Comparison of ENCODE assay signal across 26 cellular contexts in genomic region chr16:49972280-49972679, GRCh38.
"Had no signal": no experiment of that assay in that cellular context is flagged by ENCODE, and none has a peak within 500 bp of the region (broad histone marks: within the 10 kb centered on the region; RNA-seq: fewer than 3 reads in every experiment).

No MANE protein-coding gene starts in this region.

- ATAC-seq: activated CD4-positive, alpha-beta T cell treated with anti-CD3 and anti-CD28 coated beads for 36 hours; activated T-cell treated with anti-CD3 and anti-CD28 coated beads, Interleukin-2, amount 50 U/mL, for 72 hours; PC-3 had no signal

- DNase-seq: activated CD4-positive, alpha-beta memory T cell treated with anti-CD3 and anti-CD28 coated beads, Interleukin-2, amount 10 ng/mL, durations not matched to agents 7 days and 5 days; activated CD4-positive, alpha-beta T cell treated with anti-CD3 and anti-CD28 coated beads for 36 hours; activated CD4-positive, alpha-beta T cell treated with anti-CD3 and anti-CD28 coated beads, Interleukin-2, amount 50 U/mL, for 1 hour; activated CD4-positive, CD25-positive, alpha-beta regulatory T cell; activated gamma-delta T cell treated with Interleukin-2 at 50 U/mL for 16 hours; activated naive CD4-positive, alpha-beta T cell treated with anti-CD3 and anti-CD28 coated beads, Interleukin-2, amount 10 ng/mL, durations not matched to agents 7 days and 5 days; activated naive CD8-positive, alpha-beta T cell treated with anti-CD3 and anti-CD28 coated beads, Interleukin-2, amount 10 ng/mL, durations not matched to agents 7 days and 5 days; activated T-cell treated with anti-CD3 and anti-CD28 coated beads for 4 hours; activated T-cell treated with anti-CD3 and anti-CD28 coated beads, Interleukin-2, amount 50 U/mL, for 72 hours; adrenal gland; aorta; caudate nucleus; colonic mucosa; MG63; NCI-H1105; NCI-H1436; NCI-H187; NCI-H2107; NCI-H2171 treated with DMSO at 0.1 percent for 48 hours; NCI-H226; NCI-H524; PC-3; SJCRH30; SK-N-SH; T-helper 1 cell had no signal

- H3K36me3 Mint-ChIP-seq: activated naive CD4-positive, alpha-beta T cell treated with anti-CD3 and anti-CD28 coated beads, Interleukin-2, amount 10 ng/mL, durations not matched to agents 7 days and 5 days; activated naive CD8-positive, alpha-beta T cell treated with anti-CD3 and anti-CD28 coated beads, Interleukin-2, amount 10 ng/mL, durations not matched to agents 7 days and 5 days had no signal

- H3K4me3 Mint-ChIP-seq: activated CD4-positive, alpha-beta memory T cell treated with anti-CD3 and anti-CD28 coated beads, Interleukin-2, amount 10 ng/mL, durations not matched to agents 7 days and 5 days; activated CD4-positive, alpha-beta T cell treated with anti-CD3 and anti-CD28 coated beads for 36 hours; activated naive CD4-positive, alpha-beta T cell treated with anti-CD3 and anti-CD28 coated beads, Interleukin-2, amount 10 ng/mL, durations not matched to agents 7 days and 5 days; activated naive CD8-positive, alpha-beta T cell treated with anti-CD3 and anti-CD28 coated beads, Interleukin-2, amount 10 ng/mL, durations not matched to agents 7 days and 5 days; activated T-cell treated with anti-CD3 and anti-CD28 coated beads, Interleukin-2, amount 50 U/mL, for 72 hours had no signal

- H3K4me1 Mint-ChIP-seq: activated CD4-positive, alpha-beta memory T cell treated with anti-CD3 and anti-CD28 coated beads, Interleukin-2, amount 10 ng/mL, durations not matched to agents 7 days and 5 days; activated CD4-positive, alpha-beta T cell treated with anti-CD3 and anti-CD28 coated beads for 36 hours; activated naive CD4-positive, alpha-beta T cell treated with anti-CD3 and anti-CD28 coated beads, Interleukin-2, amount 10 ng/mL, durations not matched to agents 7 days and 5 days; activated naive CD8-positive, alpha-beta T cell treated with anti-CD3 and anti-CD28 coated beads, Interleukin-2, amount 10 ng/mL, durations not matched to agents 7 days and 5 days had no signal

- H3K9me3 Mint-ChIP-seq: activated CD4-positive, alpha-beta memory T cell treated with anti-CD3 and anti-CD28 coated beads, Interleukin-2, amount 10 ng/mL, durations not matched to agents 7 days and 5 days; activated naive CD4-positive, alpha-beta T cell treated with anti-CD3 and anti-CD28 coated beads, Interleukin-2, amount 10 ng/mL, durations not matched to agents 7 days and 5 days; activated naive CD8-positive, alpha-beta T cell treated with anti-CD3 and anti-CD28 coated beads, Interleukin-2, amount 10 ng/mL, durations not matched to agents 7 days and 5 days; activated T-helper 2 cell treated with anti-CD3 and anti-CD28 coated beads, Interferon-gamma antibody, Interleukin-2, Interleukin-4, amounts not matched to agents 10 μg/mL and 5 μg/mL and 100 μg/mL, durations not matched to agents 14 hours and 24 hours and 36 hours had no signal

- H3K27ac Mint-ChIP-seq: activated CD4-positive, alpha-beta memory T cell treated with anti-CD3 and anti-CD28 coated beads, Interleukin-2, amount 10 ng/mL, durations not matched to agents 7 days and 5 days; activated CD4-positive, alpha-beta T cell treated with anti-CD3 and anti-CD28 coated beads for 36 hours; activated naive CD4-positive, alpha-beta T cell treated with anti-CD3 and anti-CD28 coated beads, Interleukin-2, amount 10 ng/mL, durations not matched to agents 7 days and 5 days; activated naive CD8-positive, alpha-beta T cell treated with anti-CD3 and anti-CD28 coated beads, Interleukin-2, amount 10 ng/mL, durations not matched to agents 7 days and 5 days; activated T-cell treated with anti-CD3 and anti-CD28 coated beads, Interleukin-2, amount 50 U/mL, for 72 hours; activated T-helper 2 cell treated with anti-CD3 and anti-CD28 coated beads, Interferon-gamma antibody, Interleukin-2, Interleukin-4, amounts not matched to agents 10 μg/mL and 5 μg/mL and 100 μg/mL, durations not matched to agents 14 hours and 24 hours and 36 hours had no signal
